In genomic region chr7:155449008-155449879, GRCh38 we compare ENCODE assay signal across 22 cellular contexts. TPM values are rescaled to one million over a fixed set of nuclear protein-coding genes. Genes with fewer than 3 reads are reported as not detected.
DNase-seq lines count a peak whose midpoint lies in the region; ATAC-seq and TF ChIP-seq lines count a peak whose summit lies in the region.
"Had no signal": no experiment of that assay in that cellular context is flagged by ENCODE, and none has a peak within 500 bp of the region (broad histone marks: within the 10 kb centered on the region; RNA-seq: fewer than 3 reads in every experiment).

No MANE protein-coding gene starts in this region.

- no peak overlapping the region for H3K27ac Mint-ChIP-seq in neural progenitor cell
- H3K27ac Mint-ChIP-seq: activated CD8-positive, alpha-beta T cell treated with anti-CD3 and anti-CD28 coated beads, Interleukin-2, amount 10 ng/mL, durations not matched to agents 7 days and 5 days; naive thymus-derived CD8-positive, alpha-beta T cell had no signal

- peaks cover 81% of the 10 kb centered on the region for H3K27me3 Mint-ChIP-seq in neural progenitor cell (ENCODE audit: insufficient read depth, low read depth)

- no peak for TF ChIP-seq CTCF in neural progenitor cell (IDR thresholded peaks at IDR 0.05)
- TF ChIP-seq CTCF in uterus (IDR thresholded peaks at IDR 0.05): no peak
- TF ChIP-seq CTCF in esophagus squamous epithelium (IDR thresholded peaks at IDR 0.05): no peak

- H3K9me3 ChIP-seq in HUES6 (ENCODE audit: control insufficient read depth, insufficient read depth, low read depth, low read length): no peaks in the 10 kb centered on the region
- H3K9me3 ChIP-seq in neural progenitor cell (ENCODE audit: low read depth): no peaks in the 10 kb centered on the region
- H3K9me3 ChIP-seq in uterus: no peaks in the 10 kb centered on the region
- no peaks in the 10 kb centered on the region for H3K9me3 ChIP-seq in esophagus squamous epithelium
- H3K9me3 ChIP-seq: colonic mucosa, esophagus muscularis mucosa, heart right ventricle, left ventricle myocardium inferior, right lobe of liver had no signal

- TF ChIP-seq POLR2A in uterus (IDR thresholded peaks at IDR 0.05) (no peak), esophagus squamous epithelium (IDR thresholded peaks at IDR 0.05) (no peak)

- intact Hi-C loops in uterus (cut with DNase I; ENCODE audit: low total_unique reads): no loop called here
- intact Hi-C loops in esophagus squamous epithelium (cut with DNase I): no loop called here

- peaks cover 14% of the 10 kb centered on the region for H3K4me1 ChIP-seq in HUES6 (ENCODE audit: control insufficient read depth, insufficient read depth, low read length)
- peaks cover 19% of the 10 kb centered on the region for H3K4me1 ChIP-seq in neural progenitor cell
- peaks cover 0 to 12% of the 10 kb centered on the region in 2 donors for H3K4me1 ChIP-seq in uterus
- peaks cover 8 to 45% (median 11%) of the 10 kb centered on the region in 3 donors for H3K4me1 ChIP-seq in esophagus squamous epithelium
- H3K4me1 ChIP-seq: colonic mucosa had no signal

- peaks cover 74% of the 10 kb centered on the region for H4K20me1 ChIP-seq in neural progenitor cell (ENCODE audit: low read depth)

- no peaks in the 10 kb centered on the region for H3K36me3 ChIP-seq in HUES6 (ENCODE audit: control insufficient read depth, insufficient read depth, low read length)
- H3K36me3 ChIP-seq in neural progenitor cell: no peaks in the 10 kb centered on the region
- H3K36me3 ChIP-seq in uterus: no peaks in the 10 kb centered on the region
- no peaks in the 10 kb centered on the region for H3K36me3 ChIP-seq in esophagus squamous epithelium
- H3K36me3 ChIP-seq: colonic mucosa, esophagus muscularis mucosa, heart right ventricle, left ventricle myocardium inferior, right lobe of liver had no signal

- no peak overlapping the region for H2AFZ ChIP-seq in neural progenitor cell (replicated peaks)
- H2AFZ ChIP-seq: GM23248 had no signal

- H3K27me3 ChIP-seq in HUES6 (ENCODE audit: control insufficient read depth, insufficient read depth, low read length) (peaks cover 100% of the 10 kb centered on the region), neural progenitor cell (peaks cover 100% of the 10 kb centered on the region), uterus (peaks cover 13 to 64% of the 10 kb centered on the region in 2 donors), esophagus squamous epithelium (peaks cover 45 to 100% (median 61%) of the 10 kb centered on the region in 4 donors)

- peak; percentile 38 for DNase-seq in Daoy (ENCODE audit: low read depth)
- peak; percentile 12 for DNase-seq in epidermal melanocyte (ENCODE audit: insufficient read length, low spot score)
- peak; percentile 72 for DNase-seq in neural progenitor cell (ENCODE audit: low spot score)
- DNase-seq in cerebellum (ENCODE audit: low spot score): no peak
- no peak for DNase-seq in uterus
- DNase-seq in esophagus squamous epithelium (lab: John Stamatoyannopoulos, UW): no peak
- DNase-seq: activated CD8-positive, alpha-beta T cell treated with anti-CD3 and anti-CD28 coated beads, Interleukin-2, amount 10 ng/mL, durations not matched to agents 7 days and 5 days; activated gamma-delta T cell treated with Interleukin-2 at 50 U/mL for 16 hours; AML-193; colonic mucosa; GM23248; heart right ventricle; left ventricle myocardium inferior; NCI-H1092 treated with DMSO at 0.1 percent for 48 hours; NCI-H226; right lobe of liver; stimulated activated naive CD4-positive, alpha-beta T cell had no signal

- peaks cover 18% of the 10 kb centered on the region for H3F3A ChIP-seq in neural progenitor cell (ENCODE audit: low read depth)

- WGBS in esophagus squamous epithelium, 2 donors: 0 to 4% methylated on average over 9 to 19 of the region's 72 CpGs

- peaks cover 4% of the 10 kb centered on the region for H3K9me3 Mint-ChIP-seq in neural progenitor cell

- peak overlapping the region; percentile 77 for H3K4me2 ChIP-seq in neural progenitor cell

- no peaks in the 10 kb centered on the region for H3K79me2 ChIP-seq in neural progenitor cell (ENCODE audit: low read depth)

- peaks cover 3% of the 10 kb centered on the region for H3K36me3 Mint-ChIP-seq in neural progenitor cell

- peaks cover 39% of the 10 kb centered on the region for H3K4me1 Mint-ChIP-seq in neural progenitor cell

- peak overlapping the region; percentile 82 for H3K4me3 Mint-ChIP-seq in neural progenitor cell
- H3K4me3 Mint-ChIP-seq: activated CD8-positive, alpha-beta T cell treated with anti-CD3 and anti-CD28 coated beads, Interleukin-2, amount 10 ng/mL, durations not matched to agents 7 days and 5 days had no signal

- ATAC-seq in GM18858 (IDR thresholded peaks at IDR 0.05; ENCODE audit: unreplicated experiment): no peak
- ATAC-seq: activated CD8-positive, alpha-beta T cell treated with anti-CD3 and anti-CD28 coated beads, Interleukin-2, amount 10 ng/mL, durations not matched to agents 7 days and 5 days; naive thymus-derived CD8-positive, alpha-beta T cell had no signal

- H3K4me3 ChIP-seq in HUES6 (ENCODE audit: low read depth, low read length) (peak overlapping the region; percentile 48), neural progenitor cell (peak overlapping the region; percentile 42), uterus (no peak overlapping the region), esophagus squamous epithelium (peak overlapping the region in 1 of 4 donors; percentile 5)
- H3K4me3 ChIP-seq: colonic mucosa, GM23248, left ventricle myocardium inferior, right lobe of liver had no signal

- H3K27ac ChIP-seq in HUES6 (ENCODE audit: low read depth, low read length) (no peak overlapping the region), neural progenitor cell (no peak overlapping the region), uterus (no peak overlapping the region), esophagus squamous epithelium (no peak overlapping the region)
- H3K27ac ChIP-seq: colonic mucosa, esophagus muscularis mucosa, GM23248, heart right ventricle, left ventricle myocardium inferior, right lobe of liver had no signal

- H3K9ac ChIP-seq in HUES6 (ENCODE audit: low read length) (no peak overlapping the region), neural progenitor cell (no peak overlapping the region)
- H3K9ac ChIP-seq: GM23248 had no signal

RNA-seq across cellular contexts. Expression of gene EN2, which starts 8.7 kb away (rescaled TPM):
- total RNA-seq in Daoy (2014; rRNA removed; shearing (Covaris generic)): 1.4 and 3.5 TPM in 2 replicates
- total RNA-seq in neural progenitor cell (ENCODE audit: low replicate concordance) (not detected in 2 replicates), cerebellum (11.9 TPM), uterus (1 to 10 TPM in 1 of 4 donors, under 1 TPM in 1, not detected in 2; 0.15 to 2.1 TPM), esophagus squamous epithelium (under 1 TPM in 1 of 4 donors, not detected in 3; under 0.01 TPM)
- total RNA-seq: activated CD8-positive, alpha-beta T cell treated with anti-CD3 and anti-CD28 coated beads, Interleukin-2, amount 10 ng/mL, durations not matched to agents 7 days and 5 days; aorta; colonic mucosa; GM23248; naive thymus-derived CD8-positive, alpha-beta T cell; right lobe of liver had no signal

Comparison
In these comparisons a context has a peak if more than half of its experiments do, and no peak if none do; other contexts are left out.
1. DNase-seq: peak in Daoy (single experiment), epidermal melanocyte (single experiment) and neural progenitor cell (single experiment); none in cerebellum (single experiment), uterus (0 of 2) and esophagus squamous epithelium (single experiment).
2. H3K4me3 ChIP-seq: peak in HUES6 (single experiment) and neural progenitor cell (single experiment); none in uterus (0 of 2).